2 cellular contexts compared by ENCODE assay signal in the genomic region with DNA sequence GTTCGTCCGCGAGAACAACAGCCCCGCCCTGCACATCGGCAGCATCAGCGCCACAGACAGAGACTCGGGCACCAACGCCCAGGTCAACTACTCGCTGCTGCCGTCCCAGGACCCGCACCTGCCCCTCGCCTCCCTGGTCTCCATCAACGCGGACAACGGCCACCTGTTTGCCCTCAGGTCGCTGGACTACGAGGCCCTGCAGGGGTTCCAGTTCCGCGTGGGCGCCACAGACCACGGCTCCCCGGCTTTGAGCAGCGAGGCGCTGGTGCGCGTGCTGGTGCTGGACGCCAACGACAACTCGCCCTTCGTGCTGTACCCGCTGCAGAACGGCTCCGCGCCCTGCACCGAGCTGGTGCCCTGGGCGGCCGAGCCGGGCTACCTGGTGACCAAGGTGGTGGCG. TPM values are rescaled to one million over a fixed set of nuclear protein-coding genes. Genes with fewer than 3 reads are reported as not detected.
"Had no signal": no experiment of that assay in that cellular context is flagged by ENCODE, and none has a peak within 500 bp of the region (broad histone marks: within the 10 kb centered on the region; RNA-seq: fewer than 3 reads in every experiment).

No MANE protein-coding gene starts in this region.

RNA-seq across cellular contexts. Expression of gene PCDHB12, which starts 1.8 kb away (rescaled TPM):
- total RNA-seq: mononuclear cell; naive thymus-derived CD4-positive, alpha-beta T cell had no signal

RNA-seq across cellular contexts. Expression of gene PCDHB13, which starts 3.4 kb away (rescaled TPM):
- total RNA-seq: mononuclear cell had no signal

RNA-seq across cellular contexts. Expression of gene PCDHB11, which starts 10.9 kb away (rescaled TPM):
- total RNA-seq: mononuclear cell; naive thymus-derived CD4-positive, alpha-beta T cell had no signal

RNA-seq across cellular contexts. Expression of gene PCDHB14, which starts 12.9 kb away (rescaled TPM):
- total RNA-seq: mononuclear cell; naive thymus-derived CD4-positive, alpha-beta T cell had no signal

RNA-seq across cellular contexts. Expression of gene PCDHB10, which starts 18.1 kb away (rescaled TPM):
- total RNA-seq: mononuclear cell had no signal
